In genomic region chr11:64769283-64769682, GRCh38 we compare ENCODE assay signal across 17 cellular contexts. TPM values are rescaled to one million over a fixed set of nuclear protein-coding genes. Genes with fewer than 3 reads are reported as not detected.
DNase-seq lines count a peak whose midpoint lies in the region; ATAC-seq and TF ChIP-seq lines count a peak whose summit lies in the region.
"Had no signal": no experiment of that assay in that cellular context is flagged by ENCODE, and none has a peak within 500 bp of the region (broad histone marks: within the 10 kb centered on the region; RNA-seq: fewer than 3 reads in every experiment).

No MANE protein-coding gene starts in this region.

- H3K18ac ChIP-seq in trophoblast cell (ENCODE audit: low read length) = no peak overlapping the region

- no peaks in the 10 kb centered on the region for H3K9me3 ChIP-seq in CD8-positive, alpha-beta memory T cell (ENCODE audit: low read length)
- H3K9me3 ChIP-seq in trophoblast cell (ENCODE audit: insufficient read depth, low read depth, low read length) = no peaks in the 10 kb centered on the region
- H3K9me3 ChIP-seq: Peyer's patch, tibial nerve had no signal

- H3K9ac ChIP-seq in trophoblast cell (ENCODE audit: low read length) = no peak overlapping the region

- WGBS in trophoblast cell (ENCODE audit: extremely low coverage, insufficient coverage, insufficient read length) = no CpG with 5 or more reads among the region's 6 CpGs

- no peak overlapping the region for H2BK12ac ChIP-seq in trophoblast cell (ENCODE audit: low read length)

- POLR2A ChIA-PET in CD8-positive, alpha-beta memory T cell (lab: Charles Lee) = interaction anchor here (0.6 to 15.8 kb wide), 3 partner anchors 8 to 38 kb away, joined by 5 to 220 read pairs (median 37); partner anchors contain the start of genes RASGRP2 and SF1
- POLR2A ChIA-PET in naive thymus-derived CD8-positive, alpha-beta T cell (lab: Charles Lee) = interaction anchor here (0.6 to 45.2 kb wide), 3 partner anchors 2 to 104 kb away, joined by 3 to 2320 read pairs (median 2320); partner anchors contain the start of genes PYGM, RASGRP2 and SF1

- H4K12ac ChIP-seq in trophoblast cell (ENCODE audit: low read depth, low read length) = no peak overlapping the region

- H3K27ac ChIP-seq in CD8-positive, alpha-beta memory T cell (ENCODE audit: low read depth, low read length) = no peak overlapping the region
- no peak overlapping the region for H3K27ac ChIP-seq in trophoblast cell (ENCODE audit: low read depth, low read length)
- H3K27ac ChIP-seq: Peyer's patch, skin epidermis, tibial nerve had no signal

- H3K4ac ChIP-seq in trophoblast cell (ENCODE audit: low read depth, low read length) = no peak overlapping the region

- no peak overlapping the region for H2AK5ac ChIP-seq in trophoblast cell (ENCODE audit: low read length)

- no peaks in the 10 kb centered on the region for H3K9me3 Mint-ChIP-seq in CD14-positive monocyte
- no peaks in the 10 kb centered on the region for H3K9me3 Mint-ChIP-seq in CD8-positive, alpha-beta memory T cell
- no peaks in the 10 kb centered on the region for H3K9me3 Mint-ChIP-seq in activated T-helper 17 cell treated with anti-CD3 and anti-CD28 coated beads, Interleukin-2, amount 50 U/mL, for 72 hours
- H3K9me3 Mint-ChIP-seq in naive thymus-derived CD8-positive, alpha-beta T cell = no peaks in the 10 kb centered on the region

- no peak overlapping the region for H3K14ac ChIP-seq in trophoblast cell (ENCODE audit: low read length)

- H3K36me3 ChIP-seq in CD8-positive, alpha-beta memory T cell (ENCODE audit: insufficient read depth, low read length) = peaks cover 88% of the 10 kb centered on the region
- H3K36me3 ChIP-seq in trophoblast cell (ENCODE audit: control insufficient read depth in 1 of 2, insufficient read depth in 2 of 2, low read length in 2 of 2) = peaks cover 67 to 90% of the 10 kb centered on the region in 2 experiments

- H3K27me3 Mint-ChIP-seq in CD14-positive monocyte (ENCODE audit: low read depth in 3 of 3) = peaks cover 0 to 3% (median 1%) of the 10 kb centered on the region in 3 donors
- H3K27me3 Mint-ChIP-seq in CD8-positive, alpha-beta memory T cell = peaks cover 0 to 6% of the 10 kb centered on the region in 2 donors
- no peaks in the 10 kb centered on the region for H3K27me3 Mint-ChIP-seq in activated T-helper 17 cell treated with anti-CD3 and anti-CD28 coated beads, Interleukin-2, amount 50 U/mL, for 72 hours
- no peaks in the 10 kb centered on the region for H3K27me3 Mint-ChIP-seq in naive thymus-derived CD8-positive, alpha-beta T cell

- H3K4me2 ChIP-seq in trophoblast cell (ENCODE audit: low read length) = no peak overlapping the region

- no peak overlapping the region for H2BK5ac ChIP-seq in trophoblast cell (ENCODE audit: low read depth, low read length, poor library complexity)

- no peak overlapping the region for H4K91ac ChIP-seq in trophoblast cell (ENCODE audit: low read depth, low read length)

- CTCF ChIA-PET in CD8-positive, alpha-beta memory T cell (lab: Charles Lee) = interaction anchor here (0.7 to 26.7 kb wide), 2 partner anchors 22 to 81 kb away, joined by 3 to 441 read pairs; partner anchors contain the start of gene RASGRP2

- no peak overlapping the region for H2BK120ac ChIP-seq in trophoblast cell (ENCODE audit: insufficient read depth, low read length, poor library complexity)

- peaks cover 46% of the 10 kb centered on the region for H3K4me1 Mint-ChIP-seq in CD14-positive monocyte
- H3K4me1 Mint-ChIP-seq in CD8-positive, alpha-beta memory T cell = peaks cover 79 to 94% (median 89%) of the 10 kb centered on the region in 3 donors
- peaks cover 63% of the 10 kb centered on the region for H3K4me1 Mint-ChIP-seq in activated T-helper 17 cell treated with anti-CD3 and anti-CD28 coated beads, Interleukin-2, amount 50 U/mL, for 72 hours
- peaks cover 43 to 98% (median 91%) of the 10 kb centered on the region in 4 donors for H3K4me1 Mint-ChIP-seq in naive thymus-derived CD8-positive, alpha-beta T cell

- no peak for ATAC-seq in activated T-helper 17 cell treated with anti-CD3 and anti-CD28 coated beads, Interleukin-2, amount 50 U/mL, for 72 hours (replicated peaks)
- no peak for ATAC-seq in naive thymus-derived CD8-positive, alpha-beta T cell
- no peak for ATAC-seq in HG03139 (IDR thresholded peaks at IDR 0.05; ENCODE audit: unreplicated experiment)
- ATAC-seq: left colon had no signal

- intact Hi-C loops in CD14-positive monocyte (cut with micrococcal nuclease) = no loop called here

- H4K8ac ChIP-seq in trophoblast cell (ENCODE audit: low read depth, low read length) = no peak overlapping the region

- DNase-seq in CD14-positive monocyte (ENCODE audit: low spot score) = no peak
- DNase-seq in CD8-positive, alpha-beta memory T cell = peak in 1 of 5 donors; percentile 31
- peak in 1 of 10 donors; percentile 1 for DNase-seq in naive thymus-derived CD8-positive, alpha-beta T cell
- no peak for DNase-seq in trophoblast cell
- no peak for DNase-seq in NCI-H2196 treated with DMSO at 0.1 percent for 48 hours (lab: John Stamatoyannopoulos, UW; ENCODE audit: unreplicated experiment)
- DNase-seq: amygdala; cerebellar nuclear complex; foreskin fibroblast; NCI-H2081; NCI-H82; Peyer's patch; stimulated activated CD4-positive, alpha-beta T cell treated with anti-CD3 and anti-CD28 coated beads, Interleukin-4, amount 100 ng/mL, for 4 hours had no signal

- no peak overlapping the region for H3K4me3 Mint-ChIP-seq in CD14-positive monocyte
- peak overlapping the region in 1 of 7 donors; percentile 52 for H3K4me3 Mint-ChIP-seq in CD8-positive, alpha-beta memory T cell
- peak overlapping the region; percentile 8 for H3K4me3 Mint-ChIP-seq in activated T-helper 17 cell treated with anti-CD3 and anti-CD28 coated beads, Interleukin-2, amount 50 U/mL, for 72 hours
- peak overlapping the region in 6 of 10 donors; percentile 9 to 67 (median 41) for H3K4me3 Mint-ChIP-seq in naive thymus-derived CD8-positive, alpha-beta T cell

- H3K79me1 ChIP-seq in trophoblast cell (ENCODE audit: low read length) = no peaks in the 10 kb centered on the region

- H3K27me3 ChIP-seq in CD8-positive, alpha-beta memory T cell (ENCODE audit: insufficient read depth, low read length, poor library complexity, severe bottlenecking) = no peaks in the 10 kb centered on the region
- no peaks in the 10 kb centered on the region for H3K27me3 ChIP-seq in trophoblast cell (ENCODE audit: insufficient read depth, low read length)
- H3K27me3 ChIP-seq: Peyer's patch, tibial nerve had no signal

- peak overlapping the region in 4 of 7 donors; percentile 1 to 62 (median 50) for H3K27ac Mint-ChIP-seq in CD14-positive monocyte
- peak overlapping the region in 7 of 8 donors; percentile 12 to 95 (median 75) for H3K27ac Mint-ChIP-seq in CD8-positive, alpha-beta memory T cell
- H3K27ac Mint-ChIP-seq in activated T-helper 17 cell treated with anti-CD3 and anti-CD28 coated beads, Interleukin-2, amount 50 U/mL, for 72 hours = peak overlapping the region; percentile 20
- peak overlapping the region; percentile 37 to 99 (median 88) for H3K27ac Mint-ChIP-seq in naive thymus-derived CD8-positive, alpha-beta T cell

- peaks cover 91% of the 10 kb centered on the region for H3K4me1 ChIP-seq in CD8-positive, alpha-beta memory T cell (ENCODE audit: insufficient read depth, low read length)
- no peaks in the 10 kb centered on the region for H3K4me1 ChIP-seq in trophoblast cell (ENCODE audit: control insufficient read depth in 1 of 2, insufficient read depth in 2 of 2, low read length in 2 of 2)

- H2AFZ ChIP-seq in trophoblast cell (ENCODE audit: insufficient read depth, low read length, poor library complexity) = no peak overlapping the region

- no peak overlapping the region for H3K23ac ChIP-seq in trophoblast cell (ENCODE audit: low read length)

- no peak overlapping the region for H3K4me3 ChIP-seq in CD8-positive, alpha-beta memory T cell (ENCODE audit: low read length)
- no peak overlapping the region for H3K4me3 ChIP-seq in trophoblast cell (ENCODE audit: low read depth, low read length)
- H3K4me3 ChIP-seq: Peyer's patch, skin epidermis, tibial nerve had no signal

- TF ChIP-seq CTCF in CD14-positive monocyte (IDR thresholded peaks at IDR 0.05) = no peak

- no peaks in the 10 kb centered on the region for H3K79me2 ChIP-seq in trophoblast cell (ENCODE audit: control insufficient read depth, insufficient read depth, low read length, poor library complexity)

- peaks cover 91 to 97% of the 10 kb centered on the region in 2 donors for H3K36me3 Mint-ChIP-seq in CD14-positive monocyte
- H3K36me3 Mint-ChIP-seq in CD8-positive, alpha-beta memory T cell = peaks cover 37 to 93% (median 56%) of the 10 kb centered on the region in 3 donors
- H3K36me3 Mint-ChIP-seq in activated T-helper 17 cell treated with anti-CD3 and anti-CD28 coated beads, Interleukin-2, amount 50 U/mL, for 72 hours (ENCODE audit: low read depth) = peaks cover 100% of the 10 kb centered on the region
- peaks cover 35 to 98% (median 65%) of the 10 kb centered on the region in 3 donors for H3K36me3 Mint-ChIP-seq in naive thymus-derived CD8-positive, alpha-beta T cell

RNA-seq across cellular contexts. Expression of gene SF1, which starts 9.1 kb away (rescaled TPM):
- polyA plus RNA-seq in CD14-positive monocyte = 10 to 100 TPM; 31.6 to 47.7 TPM
- 100 to 1,000 TPM; 403 to 423 TPM for total RNA-seq in CD8-positive, alpha-beta memory T cell
- polyA plus RNA-seq in CD8-positive, alpha-beta memory T cell = 176 TPM
- total RNA-seq in activated T-helper 17 cell treated with anti-CD3 and anti-CD28 coated beads, Interleukin-2, amount 50 U/mL, for 72 hours = 100 to 1,000 TPM; 316 to 397 TPM
- total RNA-seq in naive thymus-derived CD8-positive, alpha-beta T cell = 1,000 to 10,000 TPM; 1,030 to 1,057 TPM
- polyA plus RNA-seq in naive thymus-derived CD8-positive, alpha-beta T cell = 100 to 1,000 TPM in 1 of 3 donors, 10 to 100 TPM in 2; 87.0 to 138 (median 96.6) TPM
- 185 and 187 TPM in 2 replicates for polyA plus RNA-seq in trophoblast cell (2013)

RNA-seq across cellular contexts. Expression of gene PYGM, which starts 9.5 kb away (rescaled TPM):
- polyA plus RNA-seq in CD14-positive monocyte = under 1 TPM in 1 of 2 donors, not detected in 1; 0.05 TPM
- total RNA-seq in CD8-positive, alpha-beta memory T cell = 1 to 10 TPM; 2.2 TPM
- 0.15 TPM for polyA plus RNA-seq in CD8-positive, alpha-beta memory T cell
- 1 to 10 TPM; 4.0 to 4.7 TPM for total RNA-seq in activated T-helper 17 cell treated with anti-CD3 and anti-CD28 coated beads, Interleukin-2, amount 50 U/mL, for 72 hours
- 10 to 100 TPM; 13.0 to 18.4 TPM for total RNA-seq in naive thymus-derived CD8-positive, alpha-beta T cell
- under 1 TPM; 0.09 to 0.50 (median 0.49) TPM for polyA plus RNA-seq in naive thymus-derived CD8-positive, alpha-beta T cell
- polyA plus RNA-seq in trophoblast cell (2013) = 0.83 and 0.94 TPM in 2 replicates

RNA-seq across cellular contexts. Expression of gene RASGRP2, which starts 25.3 kb away (rescaled TPM):
- 10 to 100 TPM; 67.6 to 68.8 TPM for polyA plus RNA-seq in CD14-positive monocyte
- total RNA-seq in CD8-positive, alpha-beta memory T cell = 10 to 100 TPM; 30.2 to 33.5 TPM
- polyA plus RNA-seq in CD8-positive, alpha-beta memory T cell = 145 TPM
- 10 to 100 TPM; 11.0 to 21.6 TPM for total RNA-seq in activated T-helper 17 cell treated with anti-CD3 and anti-CD28 coated beads, Interleukin-2, amount 50 U/mL, for 72 hours
- 100 to 1,000 TPM; 679 to 682 TPM for total RNA-seq in naive thymus-derived CD8-positive, alpha-beta T cell
- polyA plus RNA-seq in naive thymus-derived CD8-positive, alpha-beta T cell = 100 to 1,000 TPM; 168 to 253 (median 185) TPM
- polyA plus RNA-seq in trophoblast cell (2013) = 0.50 and 0.55 TPM in 2 replicates

RNA-seq across cellular contexts. Expression of gene MAP4K2, which starts 33.7 kb away (rescaled TPM):
- polyA plus RNA-seq in CD14-positive monocyte = 10 to 100 TPM in 1 of 2 donors, 1 to 10 TPM in 1; 9.9 to 12.6 TPM
- 10 to 100 TPM; 54.8 to 55.3 TPM for total RNA-seq in CD8-positive, alpha-beta memory T cell
- 39.0 TPM for polyA plus RNA-seq in CD8-positive, alpha-beta memory T cell
- 10 to 100 TPM; 65.9 to 82.5 TPM for total RNA-seq in activated T-helper 17 cell treated with anti-CD3 and anti-CD28 coated beads, Interleukin-2, amount 50 U/mL, for 72 hours
- total RNA-seq in naive thymus-derived CD8-positive, alpha-beta T cell = 100 to 1,000 TPM; 128 to 135 TPM
- polyA plus RNA-seq in naive thymus-derived CD8-positive, alpha-beta T cell = 10 to 100 TPM; 26.6 to 55.5 (median 30.3) TPM
- polyA plus RNA-seq in trophoblast cell (2013) = 17.9 and 19.2 TPM in 2 replicates

RNA-seq across cellular contexts. Expression of gene MEN1, which starts 41.1 kb away (rescaled TPM):
- 10 to 100 TPM in 1 of 2 donors, 1 to 10 TPM in 1; 9.4 to 10.0 TPM for polyA plus RNA-seq in CD14-positive monocyte
- total RNA-seq in CD8-positive, alpha-beta memory T cell = 10 to 100 TPM; 45.8 to 47.7 TPM
- polyA plus RNA-seq in CD8-positive, alpha-beta memory T cell = 45.0 TPM
- total RNA-seq in activated T-helper 17 cell treated with anti-CD3 and anti-CD28 coated beads, Interleukin-2, amount 50 U/mL, for 72 hours = 10 to 100 TPM; 17.9 to 28.2 TPM
- total RNA-seq in naive thymus-derived CD8-positive, alpha-beta T cell = 10 to 100 TPM; 50.7 to 54.1 TPM
- 10 to 100 TPM; 22.1 to 57.4 (median 36.1) TPM for polyA plus RNA-seq in naive thymus-derived CD8-positive, alpha-beta T cell
- polyA plus RNA-seq in trophoblast cell (2013) = 53.4 and 53.7 TPM in 2 replicates

Comparison
In these comparisons a context has a peak if more than half of its experiments do, and no peak if none do; other contexts are left out.
1. H3K27ac Mint-ChIP-seq: peak in every context shown above with its lines; median percentile 88 in naive thymus-derived CD8-positive, alpha-beta T cell; 75 in CD8-positive, alpha-beta memory T cell; 50 in CD14-positive monocyte; 20 in activated T-helper 17 cell treated with anti-CD3 and anti-CD28 coated beads, Interleukin-2, amount 50 U/mL, for 72 hours.
2. H3K4me3 Mint-ChIP-seq: peak in activated T-helper 17 cell treated with anti-CD3 and anti-CD28 coated beads, Interleukin-2, amount 50 U/mL, for 72 hours (single experiment) and naive thymus-derived CD8-positive, alpha-beta T cell (6 of 10); none in CD14-positive monocyte (0 of 2).
3. RNA of gene RASGRP2, which starts 25.3 kb away (total RNA-seq): 679 to 682 TPM in naive thymus-derived CD8-positive, alpha-beta T cell; 30.2 to 33.5 TPM in CD8-positive, alpha-beta memory T cell and 11.0 to 21.6 TPM in activated T-helper 17 cell treated with anti-CD3 and anti-CD28 coated beads, Interleukin-2, amount 50 U/mL, for 72 hours; every median in the first group is over 10 times any median in the second.